23 cellular contexts compared by ENCODE assay signal in the genomic region with DNA sequence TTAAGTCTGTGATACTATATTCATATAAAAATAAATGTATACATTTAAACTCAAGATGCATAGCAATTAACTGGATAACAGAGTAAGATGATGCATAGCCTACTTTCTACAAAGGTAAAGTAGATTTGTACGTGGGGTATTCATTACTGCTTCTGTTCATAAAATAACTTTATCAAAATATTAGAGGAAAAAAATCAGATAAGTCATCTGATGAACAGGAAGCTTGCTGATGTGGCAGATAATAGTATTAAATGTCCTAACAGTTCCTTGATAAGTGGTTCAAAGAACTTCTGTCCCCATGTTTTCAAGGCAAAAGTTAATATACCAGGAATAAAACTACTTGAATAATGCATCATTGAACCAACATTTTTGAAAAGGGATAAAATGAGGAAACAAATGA.
DNase-seq lines count a peak whose midpoint lies in the region; ATAC-seq, FAIRE-seq and TF ChIP-seq lines count a peak whose summit lies in the region.
"Had no signal": no experiment of that assay in that cellular context is flagged by ENCODE, and none has a peak within 500 bp of the region (broad histone marks: within the 10 kb centered on the region; RNA-seq: fewer than 3 reads in every experiment).

No MANE protein-coding gene starts in this region.

- H2AFZ ChIP-seq in ACC112 (ENCODE audit: low read length, unreplicated experiment) (no peak overlapping the region), endothelial cell of umbilical vein (ENCODE audit: low read depth, low read length) (no peak overlapping the region)

- H3K27ac ChIP-seq in ACC112 (ENCODE audit: low read depth, low read length) = peak overlapping the region; percentile 36
- peak overlapping the region; percentile 26 for H3K27ac ChIP-seq in RWPE2 (ENCODE audit: poor library complexity, severe bottlenecking)
- no peak overlapping the region for H3K27ac ChIP-seq in endothelial cell of umbilical vein (ENCODE audit: insufficient read depth, low read depth, low read length)
- H3K27ac ChIP-seq in pancreas = no peak overlapping the region
- H3K27ac ChIP-seq in right cardiac atrium (ENCODE audit: low read length) = no peak overlapping the region
- H3K27ac ChIP-seq in substantia nigra (ENCODE audit: low read depth, low read length, poor library complexity, severe bottlenecking) = no peak overlapping the region
- H3K27ac ChIP-seq: BLaER1 had no signal

- POLR2A ChIA-PET in endothelial cell of umbilical vein (lab: Charles Lee) = interaction anchor here (1.5 kb wide), 1 partner anchor 31 kb away, joined by 3 read pairs; no protein-coding TSS in a partner anchor

- intact Hi-C loops in endothelial cell of umbilical vein (cut with micrococcal nuclease) (loop anchor here (5.0 to 10.0 kb wide), 2 partner anchors 82 to 155 kb away; no protein-coding TSS in a partner anchor), pancreas (cut with DNase I) (no loop called here), right cardiac atrium (cut with DNase I) (no loop called here), left ventricle myocardium superior (cut with micrococcal nuclease) (no loop called here)

- H3K9me1 ChIP-seq in endothelial cell of umbilical vein (replicated peaks; ENCODE audit: control insufficient read depth, extremely low read depth, insufficient read depth, low read length) = no peaks in the 10 kb centered on the region

- no peak for DNase-seq in RWPE2 (ENCODE audit: low spot score)
- no peak for DNase-seq in endothelial cell of umbilical vein (ENCODE audit: low read depth, low spot score)
- DNase-seq in pancreas = no peak
- no peak for DNase-seq in HCEC 1CT
- no peak for DNase-seq in right cardiac atrium
- DNase-seq in left ventricle myocardium superior = no peak
- DNase-seq in substantia nigra (lab: John Stamatoyannopoulos, UW) = no peak
- DNase-seq: 8988T; ACHN; BE2C; C1 segment of cervical spinal cord; CD4-positive, alpha-beta memory T cell; CD4-positive, CD25-positive, alpha-beta regulatory T cell; CD8-positive, alpha-beta memory T cell; COR-L47; DMS79 treated with DMSO at 0.1 percent for 48 hours; GF-D8 had no signal

- TF ChIP-seq POLR2A in endothelial cell of umbilical vein (IDR thresholded peaks at IDR 0.05; ENCODE audit: low read depth, low read length) = no peak

- ATAC-seq in RWPE2 (ENCODE audit: low read depth) = no peak
- no peak for ATAC-seq in pancreas
- no peak for ATAC-seq in right cardiac atrium
- ATAC-seq in left ventricle myocardium superior = no peak

- H3K9ac ChIP-seq in endothelial cell of umbilical vein (replicated peaks; ENCODE audit: extremely low read depth, insufficient read depth, low read length) = no peak overlapping the region
- H3K9ac ChIP-seq: BLaER1 had no signal

- BruUV-seq in endothelial cell of umbilical vein (replicated peaks; lab: Mats Ljungman, UMichigan) = no TSS peak

- H3K4me1 ChIP-seq in ACC112 (ENCODE audit: control insufficient read depth, insufficient read depth, low read length, unreplicated experiment) = peaks cover 52% of the 10 kb centered on the region
- peaks cover 30% of the 10 kb centered on the region for H3K4me1 ChIP-seq in RWPE2 (ENCODE audit: insufficient read depth, poor library complexity, severe bottlenecking)
- peaks cover 53% of the 10 kb centered on the region for H3K4me1 ChIP-seq in endothelial cell of umbilical vein (ENCODE audit: control insufficient read depth, extremely low read depth, insufficient read depth, low read length)
- peaks cover 6 to 12% (median 11%) of the 10 kb centered on the region in 3 donors for H3K4me1 ChIP-seq in pancreas
- H3K4me1 ChIP-seq in right cardiac atrium (ENCODE audit: control insufficient read depth, insufficient read depth, low read length) = peaks cover 8% of the 10 kb centered on the region
- H3K4me1 ChIP-seq: BLaER1 had no signal

- H3K4me3 ChIP-seq in ACC112 (ENCODE audit: low read depth, low read length) (no peak overlapping the region), RWPE2 (ENCODE audit: severe bottlenecking) (no peak overlapping the region), endothelial cell of umbilical vein (replicated peaks in 1 of 3; ENCODE audit: insufficient read depth in 1 of 3, low read depth in 1 of 3, low read length in 3 of 3) (no peak overlapping the region), pancreas (no peak overlapping the region), right cardiac atrium (ENCODE audit: low read length) (no peak overlapping the region)
- H3K4me3 ChIP-seq: BLaER1 had no signal

- H3K36me3 ChIP-seq in ACC112 (ENCODE audit: insufficient read depth, low read length) = no peaks in the 10 kb centered on the region
- H3K36me3 ChIP-seq in RWPE2 (ENCODE audit: low read depth) = no peaks in the 10 kb centered on the region; the same call in none of the 2 replicates
- H3K36me3 ChIP-seq in endothelial cell of umbilical vein (ENCODE audit: control insufficient read depth in 2 of 2, extremely low read depth in 1 of 2, insufficient read depth in 2 of 2, low read length in 2 of 2) = no peaks in the 10 kb centered on the region
- H3K36me3 ChIP-seq in pancreas = no peaks in the 10 kb centered on the region
- H3K36me3 ChIP-seq: BE2C, BLaER1 had no signal

- H3K4me2 ChIP-seq in endothelial cell of umbilical vein (ENCODE audit: insufficient read depth, low read length) = peak overlapping the region; percentile 53
- H3K4me2 ChIP-seq: BLaER1 had no signal

- H3K27me3 ChIP-seq in ACC112 (ENCODE audit: insufficient read depth, low read length) (no peaks in the 10 kb centered on the region), RWPE2 (ENCODE audit: insufficient read depth, poor library complexity, severe bottlenecking) (no peaks in the 10 kb centered on the region), endothelial cell of umbilical vein (ENCODE audit: control insufficient read depth in 2 of 2, insufficient read depth in 2 of 2, low read length in 2 of 2) (no peaks in the 10 kb centered on the region), pancreas (no peaks in the 10 kb centered on the region), right cardiac atrium (ENCODE audit: control insufficient read depth, insufficient read depth) (no peaks in the 10 kb centered on the region)
- H3K27me3 ChIP-seq: BE2C, BLaER1 had no signal

- peaks cover 77% of the 10 kb centered on the region for H3K79me2 ChIP-seq in ACC112 (ENCODE audit: control insufficient read depth, insufficient read depth, low read length, unreplicated experiment)
- peaks cover 83% of the 10 kb centered on the region for H3K79me2 ChIP-seq in endothelial cell of umbilical vein (ENCODE audit: control insufficient read depth, insufficient read depth, low read length)

- no peak for TF ChIP-seq CTCF in RWPE2 (IDR thresholded peaks at IDR 0.05; ENCODE audit: poor library complexity, severe bottlenecking)
- TF ChIP-seq CTCF in endothelial cell of umbilical vein (IDR thresholded peaks at IDR 0.05; ENCODE audit: extremely low read depth in 1 of 2, insufficient read depth in 1 of 2, low read depth in 1 of 2, low read length in 2 of 2) = no peak
- no peak for TF ChIP-seq CTCF in pancreas (IDR thresholded peaks at IDR 0.05)

- FAIRE-seq in endothelial cell of umbilical vein (lab: Jason Lieb, UNC) (no peak), pancreas (lab: Jason Lieb, UNC) (peak; percentile 29)
- FAIRE-seq: A204.1, D721Med, G401.6, GM12891 had no signal

- dilution Hi-C loops in endothelial cell of umbilical vein (cut with MboI; ENCODE audit: extremely low pct_ligation_motif_present, low sequenced_read_pairs) = no loop called here

- WGBS in pancreas, 2 donors = 63 to 74% methylated on average over 1 of the region's 1 CpG
- 54% methylated on average over 1 of the region's 1 CpG for WGBS in right cardiac atrium

- H4K20me1 ChIP-seq in endothelial cell of umbilical vein (replicated peaks; ENCODE audit: control insufficient read depth, extremely low read depth, insufficient read depth, low read length) = no peaks in the 10 kb centered on the region
- H4K20me1 ChIP-seq: BLaER1 had no signal

- H3K9me3 ChIP-seq in RWPE2 (ENCODE audit: severe bottlenecking) = no peaks in the 10 kb centered on the region
- no peaks in the 10 kb centered on the region for H3K9me3 ChIP-seq in endothelial cell of umbilical vein (replicated peaks; ENCODE audit: control insufficient read depth, insufficient read depth, low read length)
- H3K9me3 ChIP-seq in pancreas = no peaks in the 10 kb centered on the region
- no peaks in the 10 kb centered on the region for H3K9me3 ChIP-seq in right cardiac atrium (ENCODE audit: control insufficient read depth, low read length)
- H3K9me3 ChIP-seq: BE2C, BLaER1 had no signal

- CTCF ChIA-PET in endothelial cell of umbilical vein (lab: Charles Lee) = interaction anchor here (1.0 to 1.7 kb wide), 4 partner anchors 9 to 762 kb away, joined by 3 to 5 read pairs (median 4); no protein-coding TSS in a partner anchor

TF ChIP-seq in endothelial cell of umbilical vein, 7 proteins besides CTCF, POLR2A, EP300 and RAD21:
- TF ChIP-seq GATA2 (IDR thresholded peaks at IDR 0.05; ENCODE audit: insufficient read depth, insufficient read length, low read depth, low read length) = peak; percentile 53
- TF ChIP-seq POLR2AphosphoS5 (IDR thresholded peaks at IDR 0.05; ENCODE audit: insufficient read depth, low read depth, low read length) = no peak

Comparison
In these comparisons a context has a peak if more than half of its experiments do, and no peak if none do; other contexts are left out.
1. H3K27ac ChIP-seq: peak in ACC112 (single experiment) and RWPE2 (single experiment); none in endothelial cell of umbilical vein (single experiment), pancreas (0 of 4), right cardiac atrium (single experiment) and substantia nigra (single experiment).